In the genomic region with DNA sequence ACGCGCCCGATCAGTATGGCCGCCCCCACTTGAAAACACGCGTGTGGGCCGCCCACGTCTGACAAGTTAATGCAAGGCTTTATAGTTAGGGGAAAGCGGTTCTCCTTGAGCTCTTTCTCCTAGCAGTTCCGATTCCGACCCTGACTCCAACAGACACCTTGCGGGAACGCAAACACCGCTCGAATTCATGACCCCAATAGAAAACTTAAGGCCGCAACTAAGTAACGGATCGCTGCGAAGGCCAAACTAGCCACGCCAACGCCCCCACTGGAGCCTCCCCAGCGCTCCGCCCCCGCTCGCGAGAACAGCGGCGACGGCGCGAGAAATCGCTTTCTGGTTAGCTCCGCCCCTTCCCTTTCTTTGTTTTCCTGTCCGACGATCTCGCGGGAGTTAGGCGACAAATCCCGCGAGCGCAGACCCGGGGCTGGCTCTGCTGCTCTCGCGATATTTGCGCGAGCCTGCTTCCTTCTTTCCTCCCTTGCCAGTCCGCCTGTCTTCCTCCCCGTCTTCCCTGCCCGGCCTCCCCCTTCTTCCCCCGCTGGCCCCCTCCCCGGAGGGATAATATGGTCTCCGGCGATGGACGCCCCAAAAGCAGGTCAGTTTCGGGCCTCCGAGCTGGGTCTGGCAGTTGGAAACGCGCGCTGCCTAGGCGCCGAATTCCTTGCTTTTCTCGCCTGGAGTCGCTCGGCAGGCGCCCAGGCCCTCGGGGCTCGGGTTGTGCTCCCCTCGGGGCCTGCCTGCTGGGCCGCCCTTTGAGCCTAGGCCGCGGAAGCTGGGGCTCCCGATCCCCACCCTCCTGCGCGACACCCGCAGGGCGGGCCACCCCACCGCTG, we compare ENCODE assay signal across 8 cellular contexts. TPM values are rescaled to one million over a fixed set of nuclear protein-coding genes. Genes with fewer than 3 reads are reported as not detected.
DNase-seq lines count a peak whose midpoint lies in the region; ATAC-seq and TF ChIP-seq lines count a peak whose summit lies in the region.

A gene with protein sequence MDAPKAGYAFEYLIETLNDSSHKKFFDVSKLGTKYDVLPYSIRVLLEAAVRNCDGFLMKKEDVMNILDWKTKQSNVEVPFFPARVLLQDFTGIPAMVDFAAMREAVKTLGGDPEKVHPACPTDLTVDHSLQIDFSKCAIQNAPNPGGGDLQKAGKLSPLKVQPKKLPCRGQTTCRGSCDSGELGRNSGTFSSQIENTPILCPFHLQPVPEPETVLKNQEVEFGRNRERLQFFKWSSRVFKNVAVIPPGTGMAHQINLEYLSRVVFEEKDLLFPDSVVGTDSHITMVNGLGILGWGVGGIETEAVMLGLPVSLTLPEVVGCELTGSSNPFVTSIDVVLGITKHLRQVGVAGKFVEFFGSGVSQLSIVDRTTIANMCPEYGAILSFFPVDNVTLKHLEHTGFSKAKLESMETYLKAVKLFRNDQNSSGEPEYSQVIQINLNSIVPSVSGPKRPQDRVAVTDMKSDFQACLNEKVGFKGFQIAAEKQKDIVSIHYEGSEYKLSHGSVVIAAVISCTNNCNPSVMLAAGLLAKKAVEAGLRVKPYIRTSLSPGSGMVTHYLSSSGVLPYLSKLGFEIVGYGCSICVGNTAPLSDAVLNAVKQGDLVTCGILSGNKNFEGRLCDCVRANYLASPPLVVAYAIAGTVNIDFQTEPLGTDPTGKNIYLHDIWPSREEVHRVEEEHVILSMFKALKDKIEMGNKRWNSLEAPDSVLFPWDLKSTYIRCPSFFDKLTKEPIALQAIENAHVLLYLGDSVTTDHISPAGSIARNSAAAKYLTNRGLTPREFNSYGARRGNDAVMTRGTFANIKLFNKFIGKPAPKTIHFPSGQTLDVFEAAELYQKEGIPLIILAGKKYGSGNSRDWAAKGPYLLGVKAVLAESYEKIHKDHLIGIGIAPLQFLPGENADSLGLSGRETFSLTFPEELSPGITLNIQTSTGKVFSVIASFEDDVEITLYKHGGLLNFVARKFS (plus strand): TSS at position 455 of the 833 bp plus-strand sequence. CDS start 122 bp downstream, at position 577.

- H3K36me3 ChIP-seq in KMS-11 (ENCODE audit: insufficient read depth) (peaks cover 3% of the 10 kb centered on the region; the same call in 1 of the 2 replicates), Peyer's patch (peaks cover 0 to 25% (median 0%) of the 10 kb centered on the region in 3 donors), esophagus (ENCODE audit: control insufficient read depth in 2 of 2, insufficient read depth in 2 of 2, low read length in 1 of 2) (no peaks in the 10 kb centered on the region), mucosa of stomach (ENCODE audit: control insufficient read depth, insufficient read depth, low read length) (no peaks in the 10 kb centered on the region)

- H3K4me1 ChIP-seq in KMS-11 (ENCODE audit: low read depth, poor library complexity, severe bottlenecking) (peaks cover 43% of the 10 kb centered on the region), Peyer's patch (peaks cover 4 to 42% (median 10%) of the 10 kb centered on the region in 4 donors), esophagus (ENCODE audit: control insufficient read depth in 2 of 2, insufficient read depth in 2 of 2, low read length in 1 of 2) (no peaks in the 10 kb centered on the region), mucosa of stomach (ENCODE audit: control insufficient read depth, insufficient read depth, low read length) (peaks cover 6% of the 10 kb centered on the region)

- ATAC-seq in GM21737 (IDR thresholded peaks at IDR 0.05; ENCODE audit: unreplicated experiment), result peak; percentile 83

- peak; percentile 14 to 71 for TF ChIP-seq POLR2A in Peyer's patch (IDR thresholded peaks at IDR 0.05)

- H3K27ac ChIP-seq in KMS-11 (peak within 1 kb of the TSS; percentile 70), Peyer's patch (peak within 1 kb of the TSS; percentile 89 to 96 (median 91)), esophagus (ENCODE audit: low read depth in 2 of 2, low read length in 1 of 2) (peak within 1 kb of the TSS; percentile 85 to 92)

- no peak within 1 kb of the TSS for H3K4me3 ChIP-seq in KMS-11 (IDR thresholded peaks at IDR 0.05; ENCODE audit: insufficient read depth, low read depth, low read length)
- H3K4me3 ChIP-seq in Peyer's patch, result peak within 1 kb of the TSS; percentile 77 to 97 (median 92)
- peak within 1 kb of the TSS; percentile 90 to 98 for H3K4me3 ChIP-seq in esophagus (ENCODE audit: low read depth in 1 of 2, low read length in 2 of 2)
- H3K4me3 ChIP-seq in mucosa of stomach (ENCODE audit: low read length), result peak within 1 kb of the TSS; percentile 86

- TF ChIP-seq CTCF in KMS-11 (conservative IDR thresholded peaks at IDR 0.05; ENCODE audit: low read depth, low read length), result no peak
- TF ChIP-seq CTCF in Peyer's patch (IDR thresholded peaks at IDR 0.05), result peak in 1 of 6 experiments; percentile 8

- H2AFZ ChIP-seq in KMS-11 (ENCODE audit: low read depth), result peak within 1 kb of the TSS; percentile 96

- H3K4me2 ChIP-seq in KMS-11, result peak within 1 kb of the TSS; percentile 98

- no peaks in the 10 kb centered on the region for H4K20me1 ChIP-seq in KMS-11 (ENCODE audit: insufficient read depth)

- H3K9me3 ChIP-seq in Peyer's patch (no peaks in the 10 kb centered on the region), esophagus (ENCODE audit: control insufficient read depth in 2 of 2, insufficient read depth in 1 of 2, low read depth in 1 of 2, low read length in 1 of 2) (no peaks in the 10 kb centered on the region), mucosa of stomach (ENCODE audit: control insufficient read depth, low read length) (no peaks in the 10 kb centered on the region)

- peak within 1 kb of the TSS; percentile 95 for H3K9ac ChIP-seq in KMS-11
- peak within 1 kb of the TSS; percentile 99 for H3K9ac ChIP-seq in mucosa of stomach (ENCODE audit: low read length)

- H3K27me3 ChIP-seq in KMS-11 (ENCODE audit: insufficient read depth, low read depth), result no peaks in the 10 kb centered on the region
- H3K27me3 ChIP-seq in Peyer's patch, result no peaks in the 10 kb centered on the region
- no peaks in the 10 kb centered on the region for H3K27me3 ChIP-seq in esophagus (ENCODE audit: control insufficient read depth in 1 of 2, insufficient read depth in 2 of 2, low read length in 2 of 2)
- no peaks in the 10 kb centered on the region for H3K27me3 ChIP-seq in mucosa of stomach (ENCODE audit: control insufficient read depth, insufficient read depth, low read length)

- 0% methylated on average over 76 to 77 of the region's 77 CpGs for WGBS in esophagus, 2 donors

- DNase-seq in DMS53 (lab: John Stamatoyannopoulos, UW) (peak; percentile 98), Peyer's patch (peak; percentile 97 to 99 (median 98))
- DNase-seq in activated T-cell treated with anti-CD3 and anti-CD28 coated beads, Interleukin-2, amount 50 U/mL, for 48 hours, result peak; percentile 99
- DNase-seq in stimulated activated CD8-positive, alpha-beta memory T cell treated with anti-CD3 and anti-CD28 coated beads, Interleukin-7, amount 100 ng/mL, for 1 hour (ENCODE audit: low read depth in 2 of 2), result peak; percentile 92 to 95

- H3K79me2 ChIP-seq in KMS-11 (ENCODE audit: insufficient read depth, low read depth), result peaks cover 44% of the 10 kb centered on the region

RNA-seq across cellular contexts. Expression of the gene that starts here (rescaled TPM):
- 100 to 1,000 TPM in 1 of 4 donors, 10 to 100 TPM in 3; 41.9 to 193 (median 56.7) TPM for total RNA-seq in Peyer's patch
- polyA plus RNA-seq in esophagus, result 1 to 10 TPM; 9.0 to 9.2 TPM
